In genomic region chr1:245990315-245991022, GRCh38 we compare ENCODE assay signal across 21 cellular contexts.
DNase-seq lines count a peak whose midpoint lies in the region; ATAC-seq and TF ChIP-seq lines count a peak whose summit lies in the region.
"Had no signal": no experiment of that assay in that cellular context is flagged by ENCODE, and none has a peak within 500 bp of the region (broad histone marks: within the 10 kb centered on the region; RNA-seq: fewer than 3 reads in every experiment).

No MANE protein-coding gene starts in this region.

- H3K9me3 ChIP-seq in SK-N-SH, result no peaks in the 10 kb centered on the region
- H3K9me3 ChIP-seq in tibial artery, result no peaks in the 10 kb centered on the region
- H3K9me3 ChIP-seq: breast epithelium, esophagus muscularis mucosa, SJSA1, tibial nerve had no signal

- TF ChIP-seq CTCF in SK-N-SH (IDR thresholded peaks at IDR 0.05) (no peak), tibial artery (IDR thresholded peaks at IDR 0.05) (no peak)

- H4K20me1 ChIP-seq in SK-N-SH (ENCODE audit: insufficient read depth), result no peaks in the 10 kb centered on the region

- no peak for TF ChIP-seq EP300 in SK-N-SH (IDR thresholded peaks at IDR 0.05; ENCODE audit: borderline replicate concordance in 1 of 2, low read depth in 1 of 2, low read length in 1 of 2)

- DNase-seq in SK-N-SH (no peak), NOMO-1 treated with dmso at 0.1 percent for 144 hours (lab: John Stamatoyannopoulos, UW; ENCODE audit: unreplicated experiment) (peak; percentile 15), DMS 273 treated with DMSO at 0.1 percent for 48 hours (lab: John Stamatoyannopoulos, UW) (no peak), tibial artery (no peak)
- DNase-seq in activated CD4-positive, alpha-beta T cell treated with anti-CD3 and anti-CD28 coated beads, Interleukin-2, amount 50 U/mL, for 48 hours, result no peak
- DNase-seq: activated CD4-positive, alpha-beta T cell treated with anti-CD3 and anti-CD28 coated beads, Interleukin-2, amount 10 ng/mL, durations not matched to agents 7 days and 5 days; activated naive CD8-positive, alpha-beta T cell treated with anti-CD3 and anti-CD28 coated beads for 36 hours; activated T-cell treated with anti-CD3 and anti-CD28 coated beads, Interleukin-2, amount 50 U/mL, for 1 hour; dorsolateral prefrontal cortex; KG1; NCI-H1436; NCI-H226; occipital lobe; stimulated activated CD4-positive, alpha-beta T cell treated with anti-CD3 and anti-CD28 coated beads, Interleukin-4, amount 100 ng/mL, for 4 hours had no signal

- no peaks in the 10 kb centered on the region for H3K9me2 ChIP-seq in SK-N-SH

- 74% methylated on average over 6 of the region's 6 CpGs for WGBS in SK-N-SH (ENCODE audit: low lambda C conversion rate)

- no peak overlapping the region for H3K4me2 ChIP-seq in SK-N-SH

- no peak for TF ChIP-seq RAD21 in SK-N-SH (IDR thresholded peaks at IDR 0.05; ENCODE audit: low read length)

- H3K4me3 ChIP-seq in SK-N-SH (ENCODE audit: low read depth in 2 of 2, low read length in 1 of 2), result no peak overlapping the region
- no peak overlapping the region for H3K4me3 ChIP-seq in tibial artery
- H3K4me3 ChIP-seq: breast epithelium, dorsolateral prefrontal cortex, esophagus muscularis mucosa, SJSA1, tibial nerve had no signal

- peaks cover 20 to 35% of the 10 kb centered on the region in 2 experiments; a peak in 3 of 4 replicates for H3K4me1 ChIP-seq in SK-N-SH (ENCODE audit: control insufficient read depth in 1 of 2, insufficient read depth in 2 of 2, low read depth in 1 of 2, low read length in 1 of 2)
- peaks cover 0 to 4% (median 0%) of the 10 kb centered on the region in 4 donors for H3K4me1 ChIP-seq in tibial artery
- H3K4me1 ChIP-seq: breast epithelium, esophagus muscularis mucosa, tibial nerve had no signal

- H3F3A ChIP-seq in SK-N-SH (replicated peaks; ENCODE audit: insufficient read depth), result peaks cover 19% of the 10 kb centered on the region

- POLR2A ChIA-PET in SK-N-SH (lab: Yijun Ruan, JAX), result no interaction called here

- no peaks in the 10 kb centered on the region for H3K79me2 ChIP-seq in SK-N-SH (ENCODE audit: insufficient read depth)

- no peak overlapping the region for H2AFZ ChIP-seq in SK-N-SH (ENCODE audit: low read depth)

- intact Hi-C loops in tibial artery (cut with DNase I; ENCODE audit: low total_unique reads), result no loop called here

- H3K27ac ChIP-seq in SK-N-SH (ENCODE audit: low read depth in 2 of 2, low read length in 1 of 2), result peak overlapping the region in 1 of 2 experiments; percentile 86; a peak in 2 of 4 replicates
- no peak overlapping the region for H3K27ac ChIP-seq in tibial artery
- H3K27ac ChIP-seq: breast epithelium, dorsolateral prefrontal cortex, esophagus muscularis mucosa, SJSA1, tibial nerve had no signal

- peak; percentile 42 for ATAC-seq in SK-N-SH treated with all-trans-retinoic acid at 6 μM for 48 hours
- peak; percentile 78 for ATAC-seq in HG02973 (IDR thresholded peaks at IDR 0.05; ENCODE audit: unreplicated experiment)
- no peak for ATAC-seq in HG03025 (IDR thresholded peaks at IDR 0.05; ENCODE audit: low FRiP score, unreplicated experiment)

- CTCF ChIA-PET in SK-N-SH (lab: Yijun Ruan, JAX), result interaction anchor here (1.4 kb wide), 1 partner anchor 13 kb away, joined by 4 read pairs; no protein-coding TSS in a partner anchor

- no peaks in the 10 kb centered on the region for H3K27me3 ChIP-seq in SK-N-SH (ENCODE audit: insufficient read depth)
- no peaks in the 10 kb centered on the region for H3K27me3 ChIP-seq in tibial artery
- H3K27me3 ChIP-seq: breast epithelium, dorsolateral prefrontal cortex, esophagus muscularis mucosa, SJSA1, tibial nerve had no signal

- H3K36me3 ChIP-seq in SK-N-SH (replicated peaks in 1 of 2; ENCODE audit: control insufficient read depth in 1 of 2, insufficient read depth in 2 of 2, low read length in 1 of 2) (no peaks in the 10 kb centered on the region), tibial artery (no peaks in the 10 kb centered on the region)
- H3K36me3 ChIP-seq: breast epithelium, esophagus muscularis mucosa, SJSA1, tibial nerve had no signal

- H3K9ac ChIP-seq in SK-N-SH, result no peak overlapping the region

TF ChIP-seq in SK-N-SH treated with all-trans-retinoic acid at 6 μM for 48 hours, 23 proteins besides CTCF, POLR2A, EP300 and RAD21 (continues in another document):
- TF ChIP-seq GLIS3 (CRISPR knock-in tag; IDR thresholded peaks at IDR 0.05), result no peak
- no peak for TF ChIP-seq ZNF70 (CRISPR knock-in tag; IDR thresholded peaks at IDR 0.05)
- TF ChIP-seq ZFP3 (CRISPR knock-in tag; IDR thresholded peaks at IDR 0.05), result no peak
- TF ChIP-seq ESRRG (CRISPR knock-in tag; IDR thresholded peaks at IDR 0.05), result no peak
- TF ChIP-seq, protein P1, sequence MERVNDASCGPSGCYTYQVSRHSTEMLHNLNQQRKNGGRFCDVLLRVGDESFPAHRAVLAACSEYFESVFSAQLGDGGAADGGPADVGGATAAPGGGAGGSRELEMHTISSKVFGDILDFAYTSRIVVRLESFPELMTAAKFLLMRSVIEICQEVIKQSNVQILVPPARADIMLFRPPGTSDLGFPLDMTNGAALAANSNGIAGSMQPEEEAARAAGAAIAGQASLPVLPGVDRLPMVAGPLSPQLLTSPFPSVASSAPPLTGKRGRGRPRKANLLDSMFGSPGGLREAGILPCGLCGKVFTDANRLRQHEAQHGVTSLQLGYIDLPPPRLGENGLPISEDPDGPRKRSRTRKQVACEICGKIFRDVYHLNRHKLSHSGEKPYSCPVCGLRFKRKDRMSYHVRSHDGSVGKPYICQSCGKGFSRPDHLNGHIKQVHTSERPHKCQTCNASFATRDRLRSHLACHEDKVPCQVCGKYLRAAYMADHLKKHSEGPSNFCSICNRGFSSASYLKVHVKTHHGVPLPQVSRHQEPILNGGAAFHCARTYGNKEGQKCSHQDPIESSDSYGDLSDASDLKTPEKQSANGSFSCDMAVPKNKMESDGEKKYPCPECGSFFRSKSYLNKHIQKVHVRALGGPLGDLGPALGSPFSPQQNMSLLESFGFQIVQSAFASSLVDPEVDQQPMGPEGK (CRISPR knock-in tag; IDR thresholded peaks at IDR 0.05; ENCODE audit: borderline replicate concordance), result no peak
- no peak for TF ChIP-seq RARB (CRISPR knock-in tag; IDR thresholded peaks at IDR 0.05)
- TF ChIP-seq OSR1 (CRISPR knock-in tag; IDR thresholded peaks at IDR 0.05), result no peak
- no peak for TF ChIP-seq SNAI2 (CRISPR knock-in tag; IDR thresholded peaks at IDR 0.05)
- TF ChIP-seq ARNTL (CRISPR knock-in tag; IDR thresholded peaks at IDR 0.05; ENCODE audit: borderline replicate concordance, low read depth), result no peak
- TF ChIP-seq ZNF8 (CRISPR knock-in tag; IDR thresholded peaks at IDR 0.05), result no peak
- no peak for TF ChIP-seq TCF4 (CRISPR knock-in tag; IDR thresholded peaks at IDR 0.05; ENCODE audit: borderline replicate concordance)
- TF ChIP-seq ZFP30 (CRISPR knock-in tag; IDR thresholded peaks at IDR 0.05), result no peak

TF ChIP-seq in SK-N-SH, 30 proteins besides CTCF, POLR2A, EP300 and RAD21:
- no peak for TF ChIP-seq ELF1 (IDR thresholded peaks at IDR 0.05)
- TF ChIP-seq RCOR1 (IDR thresholded peaks at IDR 0.05; ENCODE audit: low read length), result no peak
- TF ChIP-seq PBX3 (IDR thresholded peaks at IDR 0.05), result no peak
- TF ChIP-seq RXRA (IDR thresholded peaks at IDR 0.05; ENCODE audit: borderline replicate concordance, low read depth), result no peak
- TF ChIP-seq RFX5 (IDR thresholded peaks at IDR 0.05; ENCODE audit: low read length), result no peak
